ENCODE assay signal across 8 cellular contexts in genomic region chr1:220123889-220124288, GRCh38. TPM values are rescaled to one million over a fixed set of nuclear protein-coding genes. Genes with fewer than 3 reads are reported as not detected.
DNase-seq lines count a peak whose midpoint lies in the region; ATAC-seq, FAIRE-seq and TF ChIP-seq lines count a peak whose summit lies in the region.
"Had no signal": no experiment of that assay in that cellular context is flagged by ENCODE, and none has a peak within 500 bp of the region (broad histone marks: within the 10 kb centered on the region; RNA-seq: fewer than 3 reads in every experiment).

No MANE protein-coding gene starts in this region.

- H3K27ac ChIP-seq in keratinocyte (ENCODE audit: control insufficient read depth, insufficient read depth, low read length) (no peak overlapping the region), right cardiac atrium (ENCODE audit: low read length) (no peak overlapping the region)

- no peaks in the 10 kb centered on the region for H3K27me3 ChIP-seq in keratinocyte (ENCODE audit: control insufficient read depth, extremely low read depth, insufficient read depth, low read length)
- no peaks in the 10 kb centered on the region for H3K27me3 ChIP-seq in right cardiac atrium (ENCODE audit: control insufficient read depth, insufficient read depth)

- H3K9me3 ChIP-seq in keratinocyte (ENCODE audit: control insufficient read depth, low read depth, low read length) (no peaks in the 10 kb centered on the region), right cardiac atrium (ENCODE audit: control insufficient read depth, low read length) (no peaks in the 10 kb centered on the region)

- FAIRE-seq in keratinocyte (lab: Jason Lieb, UNC) (no peak), GM12892 (lab: Jason Lieb, UNC) (no peak), RCC 7860 (lab: Jason Lieb, UNC) (no peak)

- peaks cover 4% of the 10 kb centered on the region for H3K79me2 ChIP-seq in keratinocyte (ENCODE audit: control insufficient read depth, insufficient read depth, low read length)

- H3K4me3 ChIP-seq in keratinocyte (ENCODE audit: control insufficient read depth in 2 of 3, extremely low read depth in 1 of 3, insufficient read depth in 2 of 3, low read depth in 1 of 3, low read length in 3 of 3) (no peak overlapping the region), right cardiac atrium (ENCODE audit: low read length) (no peak overlapping the region)

- no peaks in the 10 kb centered on the region for H4K20me1 ChIP-seq in keratinocyte (ENCODE audit: control insufficient read depth, extremely low read depth, insufficient read depth, low read length)

- intact Hi-C loops in right cardiac atrium (cut with DNase I), result no loop called here

- no peak overlapping the region for H2AFZ ChIP-seq in keratinocyte (ENCODE audit: control insufficient read depth, low read length)

- no peak overlapping the region for H3K9ac ChIP-seq in keratinocyte (ENCODE audit: control insufficient read depth, extremely low read depth, insufficient read depth, low read length)

- no peak overlapping the region for H3K4me2 ChIP-seq in keratinocyte (ENCODE audit: control insufficient read depth, extremely low read depth, insufficient read depth, low read depth, low read length)

- TF ChIP-seq POLR2A in GM12892 (IDR thresholded peaks at IDR 0.05; ENCODE audit: low read depth, low read length), result no peak

- no peaks in the 10 kb centered on the region for H3K9me1 ChIP-seq in keratinocyte (ENCODE audit: control insufficient read depth, extremely low read depth, insufficient read depth, low read length)

- no peak for ATAC-seq in right cardiac atrium

- H3K4me1 ChIP-seq in keratinocyte (ENCODE audit: control insufficient read depth, extremely low read depth, insufficient read depth, low read length) (no peaks in the 10 kb centered on the region), right cardiac atrium (ENCODE audit: control insufficient read depth, insufficient read depth, low read length) (peaks cover 2% of the 10 kb centered on the region)

- H3K36me3 ChIP-seq in keratinocyte (ENCODE audit: control insufficient read depth in 2 of 2, extremely low read depth in 1 of 2, insufficient read depth in 2 of 2, low read length in 2 of 2), result peaks cover 0 to 8% of the 10 kb centered on the region in 2 experiments

- peak; percentile 10 to 39 (median 31) for TF ChIP-seq CTCF in keratinocyte (optimal IDR thresholded peaks at IDR 0.05 in 1 of 3, IDR thresholded peaks at IDR 0.05 in 1 of 3, conservative IDR thresholded peaks at IDR 0.05 in 1 of 3; ENCODE audit: extremely low read depth in 1 of 3, insufficient read depth in 2 of 3, low read length in 3 of 3)

- dilution Hi-C loops in keratinocyte (cut with MboI; ENCODE audit: extremely low pct_ligation_motif_present, low sequenced_read_pairs), result no loop called here

- DNase-seq in DMS114 treated with DMSO at 0.1 percent for 48 hours (lab: John Stamatoyannopoulos, UW; ENCODE audit: unreplicated experiment) (peak; percentile 7), HCEC 1CT (peak; percentile 19), SKM-1 (lab: John Stamatoyannopoulos, UW; ENCODE audit: unreplicated experiment) (peak; percentile 54), keratinocyte (ENCODE audit: low read depth, low spot score) (no peak), GM12892 (ENCODE audit: insufficient read length) (no peak), RCC 7860 (ENCODE audit: low spot score) (no peak), right cardiac atrium (no peak)
- DNase-seq: NCI-H1105 had no signal

RNA-seq across cellular contexts. Expression of gene IARS2, which starts 30.0 kb away (rescaled TPM):
- polyA plus RNA-seq in keratinocyte, result 39.7 to 69.0 TPM (median 41.8 TPM) in 3 replicates
- 76.9 TPM for polyA plus RNA-seq in keratinocyte (2011; ENCODE audit: low read depth)
- polyA plus RNA-seq in keratinocyte (2011; cell fraction: cytosol; rRNA removed), result 24.5 and 34.7 TPM in 2 replicates
- polyA plus RNA-seq in keratinocyte (2011; cell fraction: nucleus; rRNA removed), result 77.4 and 92.2 TPM in 2 replicates
- 68.9 and 83.1 TPM in 2 replicates for polyA plus RNA-seq in keratinocyte (2012; ENCODE audit: low replicate concordance)
- polyA minus RNA-seq in keratinocyte, result 27.3 to 66.5 TPM (median 36.8 TPM) in 3 replicates
- 25.1 TPM for polyA minus RNA-seq in keratinocyte (2011; cell fraction: cytosol; rRNA and poly(A)+ RNA removed)
- polyA minus RNA-seq in keratinocyte (2011; cell fraction: nucleus; rRNA and poly(A)+ RNA removed), result 74.1 and 126 TPM in 2 replicates
- polyA plus RNA-seq in GM12892 (2012; ENCODE audit: missing spikeins), result 63.4 TPM
- total RNA-seq in right cardiac atrium, result 10 to 100 TPM; 56.1 to 64.5 (median 61.3) TPM
- 43.3 TPM for polyA plus RNA-seq in right cardiac atrium

RNA-seq across cellular contexts. Expression of gene BPNT1, which starts 34.3 kb away (rescaled TPM):
- polyA plus RNA-seq in keratinocyte (45.5 to 53.9 TPM (median 53.7 TPM) in 3 replicates), right cardiac atrium (15.8 TPM)
- polyA plus RNA-seq in keratinocyte (2011; ENCODE audit: low read depth), result 11.4 TPM
- 40.9 and 64.2 TPM in 2 replicates for polyA plus RNA-seq in keratinocyte (2011; cell fraction: cytosol; rRNA removed)
- 69.6 and 72.3 TPM in 2 replicates for polyA plus RNA-seq in keratinocyte (2011; cell fraction: nucleus; rRNA removed)
- 24.3 and 29.1 TPM in 2 replicates for polyA plus RNA-seq in keratinocyte (2012; ENCODE audit: low replicate concordance)
- 22.8 to 110 TPM (median 93.8 TPM) in 3 replicates for polyA minus RNA-seq in keratinocyte
- polyA minus RNA-seq in keratinocyte (2011; cell fraction: cytosol; rRNA and poly(A)+ RNA removed), result 15.5 TPM
- polyA minus RNA-seq in keratinocyte (2011; cell fraction: nucleus; rRNA and poly(A)+ RNA removed), result 19.9 and 34.5 TPM in 2 replicates
- polyA plus RNA-seq in GM12892 (2012; ENCODE audit: missing spikeins), result 51.9 TPM
- 10 to 100 TPM; 13.4 to 22.2 (median 17.2) TPM for total RNA-seq in right cardiac atrium

Comparison
In these comparisons a context has a peak if more than half of its experiments do, and no peak if none do; other contexts are left out.
1. DNase-seq: peak in DMS114 treated with DMSO at 0.1 percent for 48 hours (single experiment), HCEC 1CT (single experiment) and SKM-1 (single experiment); none in keratinocyte (single experiment), GM12892 (single experiment), RCC 7860 (single experiment) and right cardiac atrium (0 of 3).